Comparison of ENCODE assay signal across 2 cellular contexts in the genomic region with DNA sequence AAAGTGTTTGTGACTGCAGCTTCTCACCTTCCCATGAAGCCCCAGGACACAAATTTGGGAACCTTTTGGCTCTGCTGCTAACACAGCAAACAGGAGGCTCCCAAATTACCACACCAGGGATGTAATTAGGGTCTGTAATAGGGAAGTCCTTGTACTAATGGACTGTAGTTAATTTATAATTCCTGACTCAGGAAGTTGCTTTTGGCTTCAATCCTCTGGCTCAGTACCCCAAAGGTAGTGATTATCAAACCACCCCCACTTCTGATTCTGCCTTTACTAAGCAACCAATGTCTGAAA.
TF ChIP-seq lines count a peak whose summit lies in the region.

No MANE protein-coding gene starts in this region.

TF ChIP-seq in HCT116, 20 proteins besides CTCF, POLR2A, EP300 and RAD21 (continued from another document):
- no peak for TF ChIP-seq ZBTB33 (IDR thresholded peaks at IDR 0.05; ENCODE audit: extremely low read depth, insufficient replicate concordance, low read length)
- TF ChIP-seq JUND (IDR thresholded peaks at IDR 0.05), result no peak
- no peak for TF ChIP-seq POLR2AphosphoS5 (IDR thresholded peaks at IDR 0.05; ENCODE audit: low read depth, low read length)
- TF ChIP-seq YY1 (IDR thresholded peaks at IDR 0.05; ENCODE audit: extremely low read depth, insufficient replicate concordance, low read depth, low read length), result no peak
- TF ChIP-seq ZFX (IDR thresholded peaks at IDR 0.05), result no peak
- no peak for TF ChIP-seq TCF7L2 (IDR thresholded peaks at IDR 0.05; ENCODE audit: borderline replicate concordance, extremely low read depth, insufficient read depth, insufficient read length)
- no peak for TF ChIP-seq CEBPB (IDR thresholded peaks at IDR 0.05; ENCODE audit: low read depth)
- no peak for TF ChIP-seq FOSL1 (IDR thresholded peaks at IDR 0.05; ENCODE audit: low read depth)
- TF ChIP-seq SP1 (IDR thresholded peaks at IDR 0.05; ENCODE audit: low read depth), result no peak
- no peak for TF ChIP-seq ELF1 (IDR thresholded peaks at IDR 0.05; ENCODE audit: borderline replicate concordance, low read depth)
- no peak for TF ChIP-seq EGR1 (IDR thresholded peaks at IDR 0.05; ENCODE audit: low read depth)
- no peak for TF ChIP-seq ZNF274 (IDR thresholded peaks at IDR 0.05; ENCODE audit: low read depth, low read length)
- no peak for TF ChIP-seq EZH2phosphoT487 (IDR thresholded peaks at IDR 0.05; ENCODE audit: borderline replicate concordance)
- TF ChIP-seq REST (IDR thresholded peaks at IDR 0.05; ENCODE audit: low read depth), result no peak
- no peak for TF ChIP-seq EZH2 (IDR thresholded peaks at IDR 0.05)
- TF ChIP-seq CBX3 (IDR thresholded peaks at IDR 0.05; ENCODE audit: low read depth), result no peak
- no peak for TF ChIP-seq SIN3A (IDR thresholded peaks at IDR 0.05; ENCODE audit: low read depth)
- TF ChIP-seq ATF3 (IDR thresholded peaks at IDR 0.05), result no peak

TF ChIP-seq in SK-N-SH, 30 proteins besides CTCF, POLR2A, EP300 and RAD21 (continued from another document):
- TF ChIP-seq, protein P1, sequence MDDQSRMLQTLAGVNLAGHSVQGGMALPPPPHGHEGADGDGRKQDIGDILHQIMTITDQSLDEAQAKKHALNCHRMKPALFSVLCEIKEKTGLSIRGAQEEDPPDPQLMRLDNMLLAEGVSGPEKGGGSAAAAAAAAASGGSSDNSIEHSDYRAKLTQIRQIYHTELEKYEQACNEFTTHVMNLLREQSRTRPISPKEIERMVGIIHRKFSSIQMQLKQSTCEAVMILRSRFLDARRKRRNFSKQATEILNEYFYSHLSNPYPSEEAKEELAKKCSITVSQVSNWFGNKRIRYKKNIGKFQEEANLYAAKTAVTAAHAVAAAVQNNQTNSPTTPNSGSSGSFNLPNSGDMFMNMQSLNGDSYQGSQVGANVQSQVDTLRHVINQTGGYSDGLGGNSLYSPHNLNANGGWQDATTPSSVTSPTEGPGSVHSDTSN (IDR thresholded peaks at IDR 0.05), result no peak
- TF ChIP-seq YY1 (IDR thresholded peaks at IDR 0.05; ENCODE audit: low read depth) (no peak), NRF1 (IDR thresholded peaks at IDR 0.05; ENCODE audit: low read depth, low read length) (no peak), FOSL2 (IDR thresholded peaks at IDR 0.05; ENCODE audit: borderline replicate concordance, low read depth) (no peak), RCOR1 (IDR thresholded peaks at IDR 0.05; ENCODE audit: low read length) (no peak), USF2 (IDR thresholded peaks at IDR 0.05; ENCODE audit: borderline replicate concordance, low read depth, low read length) (no peak), SIN3A (IDR thresholded peaks at IDR 0.05; ENCODE audit: borderline replicate concordance, low read depth, low read length) (no peak), TCF12 (IDR thresholded peaks at IDR 0.05) (no peak), FOXM1 (IDR thresholded peaks at IDR 0.05; ENCODE audit: low read depth) (no peak), REST (IDR thresholded peaks at IDR 0.05; ENCODE audit: low read depth, low read length) (no peak), USF1 (IDR thresholded peaks at IDR 0.05; ENCODE audit: borderline replicate concordance, low read depth) (no peak), JUND (IDR thresholded peaks at IDR 0.05) (no peak), ZBTB33 (IDR thresholded peaks at IDR 0.05; ENCODE audit: borderline replicate concordance, low read depth) (no peak), EZH2phosphoT487 (IDR thresholded peaks at IDR 0.05; ENCODE audit: borderline replicate concordance, low read depth) (no peak), FOXJ3 (CRISPR knock-in tag; IDR thresholded peaks at IDR 0.05) (no peak), CHD2 (IDR thresholded peaks at IDR 0.05; ENCODE audit: low read length, partially characterized antibody) (no peak)
- TF ChIP-seq, protein P2, sequence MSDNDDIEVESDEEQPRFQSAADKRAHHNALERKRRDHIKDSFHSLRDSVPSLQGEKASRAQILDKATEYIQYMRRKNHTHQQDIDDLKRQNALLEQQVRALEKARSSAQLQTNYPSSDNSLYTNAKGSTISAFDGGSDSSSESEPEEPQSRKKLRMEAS (IDR thresholded peaks at IDR 0.05; ENCODE audit: low read depth), result no peak
